Comparison of ENCODE assay signal across 23 cellular contexts in genomic region chr6:38937839-38938613, GRCh38.
DNase-seq lines count a peak whose midpoint lies in the region; ATAC-seq, FAIRE-seq and TF ChIP-seq lines count a peak whose summit lies in the region.
"Had no signal": no experiment of that assay in that cellular context is flagged by ENCODE, and none has a peak within 500 bp of the region (broad histone marks: within the 10 kb centered on the region; RNA-seq: fewer than 3 reads in every experiment).

No MANE protein-coding gene starts in this region.

- H3K4me1 ChIP-seq in HEK293 (ENCODE audit: control insufficient read depth, insufficient read depth, low read length) (no peaks in the 10 kb centered on the region; the same call in 1 of the 2 replicates), K562 (replicated peaks in 1 of 2; ENCODE audit: control insufficient read depth in 2 of 2, insufficient read depth in 2 of 2, low read length in 2 of 2) (no peaks in the 10 kb centered on the region)
- H3K4me1 ChIP-seq: A549, Caco-2 had no signal

- H3K4me1 Mint-ChIP-seq in stimulated activated naive CD8-positive, alpha-beta T cell treated with anti-CD3 and anti-CD28 coated beads, Interleukin-15, Interleukin-2, amounts not matched to agents 100 ng/mL and 50 ng/mL, for 24 hours (ENCODE audit: low read depth) = peaks cover 8% of the 10 kb centered on the region
- H3K4me1 Mint-ChIP-seq: B cell had no signal

- TF ChIP-seq CTCF in HEK293 (tag by site-specific recombination; IDR thresholded peaks at IDR 0.05) (no peak), K562 (IDR thresholded peaks at IDR 0.05 in 2 of 3, conservative IDR thresholded peaks at IDR 0.05 in 1 of 3; ENCODE audit: insufficient read depth in 2 of 3, low read depth in 1 of 3, low read length in 3 of 3) (no peak)

- H3K9ac ChIP-seq in K562 (ENCODE audit: insufficient read depth in 1 of 2, low read depth in 2 of 2, low read length in 2 of 2) = no peak overlapping the region
- H3K9ac ChIP-seq: BLaER1 treated with 17β-estradiol and CSF1 and Interleukin-3, amounts not matched to agents 10 nM and 100 nM had no signal

- no peaks in the 10 kb centered on the region for H3K9me3 ChIP-seq in HEK293 (ENCODE audit: control insufficient read depth, insufficient read depth, low read depth, low read length)
- no peaks in the 10 kb centered on the region for H3K9me3 ChIP-seq in K562 (replicated peaks; ENCODE audit: control insufficient read depth, insufficient read depth, low read depth, low read length)
- H3K9me3 ChIP-seq: A549, Caco-2 had no signal

- no TSS peak for BruUV-seq in K562 (replicated peaks; lab: Mats Ljungman, UMichigan)

- H3K4me2 ChIP-seq in K562 (ENCODE audit: insufficient read depth, low read length) = no peak overlapping the region
- H3K4me2 ChIP-seq: A549; BLaER1 treated with 17β-estradiol and CSF1 and Interleukin-3, amounts not matched to agents 10 nM and 100 nM had no signal

- H3K27ac ChIP-seq in HEK293 (ENCODE audit: extremely low read depth, low read depth, low read length) (no peak overlapping the region), K562 (ENCODE audit: extremely low read depth, low read depth, low read length) (no peak overlapping the region)
- H3K27ac ChIP-seq: 22Rv1; A549; BLaER1 treated with 17β-estradiol and CSF1 and Interleukin-3, amounts not matched to agents 10 nM and 100 nM; C4-2B had no signal

- no peak for TF ChIP-seq RAD21 in K562 (CRISPR knock-in tag; conservative IDR thresholded peaks at IDR 0.05 in 1 of 2, IDR thresholded peaks at IDR 0.05 in 1 of 2)

- H3K27me3 ChIP-seq in K562 (ENCODE audit: control insufficient read depth in 2 of 2, insufficient read depth in 2 of 2, low read length in 2 of 2) = peaks cover 28 to 41% of the 10 kb centered on the region in 2 experiments
- H3K27me3 ChIP-seq: BLaER1 treated with 17β-estradiol and CSF1 and Interleukin-3, amounts not matched to agents 10 nM and 100 nM had no signal

- 5% methylated on average over 15 of the region's 15 CpGs for WGBS in K562 (ENCODE audit: insufficient coverage, low coverage, missing lambda C conversion rate)

- H3K36me3 Mint-ChIP-seq in stimulated activated naive CD8-positive, alpha-beta T cell treated with anti-CD3 and anti-CD28 coated beads, Interleukin-15, Interleukin-2, amounts not matched to agents 100 ng/mL and 50 ng/mL, for 24 hours (ENCODE audit: low read depth) = no peaks in the 10 kb centered on the region
- H3K36me3 Mint-ChIP-seq: CD8-positive, alpha-beta T cell had no signal

- no peak for DNase-seq in stimulated activated naive CD8-positive, alpha-beta T cell treated with anti-CD3 and anti-CD28 coated beads, Interleukin-15, Interleukin-2, amounts not matched to agents 100 U/mL and 50 U/mL, for 24 hours
- DNase-seq in K562 (ENCODE audit: extremely low read depth in 1 of 4, low spot score in 3 of 4) = no peak
- DNase-seq in NCI-H345 (lab: John Stamatoyannopoulos, UW) = no peak
- no peak for DNase-seq in KBM-7
- DNase-seq: AML-193; Caco-2; Calu3; CD8-positive, alpha-beta T cell; DMS79 treated with DMSO at 0.1 percent for 48 hours; GF-D8 had no signal

- TF ChIP-seq POLR2A in K562 (conservative IDR thresholded peaks at IDR 0.05) = no peak

- H3K79me2 ChIP-seq in K562 (ENCODE audit: control insufficient read depth, insufficient read depth, low read length) = no peaks in the 10 kb centered on the region

- CTCF ChIA-PET in HEK293 (lab: Yijun Ruan, JAX) = interaction anchor here (0.7 kb wide), 1 partner anchor 315 kb away, joined by 3 read pairs; no protein-coding TSS in a partner anchor
- CTCF ChIA-PET in K562 (lab: Yijun Ruan, JAX; ENCODE audit: low intra/inter-chr PET ratio) = interaction anchor here (0.6 kb wide), 1 partner anchor 1119 kb away, joined by 3 read pairs; no protein-coding TSS in a partner anchor

- no peak overlapping the region for H3K4me3 Mint-ChIP-seq in stimulated activated naive CD8-positive, alpha-beta T cell treated with anti-CD3 and anti-CD28 coated beads, Interleukin-15, Interleukin-2, amounts not matched to agents 100 ng/mL and 50 ng/mL, for 24 hours
- H3K4me3 Mint-ChIP-seq: B cell; CD8-positive, alpha-beta T cell had no signal

- in situ Hi-C loops in K562 (cut with MboI) = no loop called here
- in situ Hi-C loops in KBM-7 (cut with MboI; ENCODE audit: low pct_unique_long_range_greater_than_20kb, low sequenced_read_pairs) = no loop called here

- H3K36me3 ChIP-seq in HEK293 (ENCODE audit: control insufficient read depth in 2 of 2, insufficient read depth in 1 of 2, low read length in 2 of 2) (no peaks in the 10 kb centered on the region), K562 (ENCODE audit: control insufficient read depth, insufficient read depth, low read length) (no peaks in the 10 kb centered on the region)
- H3K36me3 ChIP-seq: BLaER1 treated with 17β-estradiol and CSF1 and Interleukin-3, amounts not matched to agents 10 nM and 100 nM had no signal

- no peak for FAIRE-seq in K562 (lab: Jason Lieb, UNC)
- FAIRE-seq: A549, D721Med, G401.6, GM12891, GM19239 had no signal

- no peaks in the 10 kb centered on the region for H3K9me1 ChIP-seq in K562 (ENCODE audit: control insufficient read depth, insufficient read depth, low read length)

- POLR2A ChIA-PET in HEK293 (lab: Yijun Ruan, JAX) = no interaction called here
- POLR2A ChIA-PET in K562 (lab: Yijun Ruan, JAX) = no interaction called here

- ATAC-seq in stimulated activated naive CD8-positive, alpha-beta T cell treated with anti-CD3 and anti-CD28 coated beads, Interleukin-15, Interleukin-2, amounts not matched to agents 100 U/mL and 50 U/mL, for 24 hours = no peak
- peak; percentile 42 to 66 for ATAC-seq in activated CD4-positive, CD25-positive, alpha-beta regulatory T cell treated with anti-CD3 and anti-CD28 coated beads, Interleukin-2, amount 50 U/mL, for 24 hours
- no peak for ATAC-seq in K562
- no peak for ATAC-seq in HG03432 (IDR thresholded peaks at IDR 0.05; ENCODE audit: unreplicated experiment)
- ATAC-seq: A549; CD8-positive, alpha-beta T cell had no signal

- H3K27ac Mint-ChIP-seq in stimulated activated naive CD8-positive, alpha-beta T cell treated with anti-CD3 and anti-CD28 coated beads, Interleukin-15, Interleukin-2, amounts not matched to agents 100 ng/mL and 50 ng/mL, for 24 hours = peak overlapping the region; percentile 3
- H3K27ac Mint-ChIP-seq: B cell; CD8-positive, alpha-beta T cell had no signal

- no peak overlapping the region for H3K4me3 ChIP-seq in HEK293 (ENCODE audit: low read depth, low read length)
- no peak overlapping the region for H3K4me3 ChIP-seq in K562
- H3K4me3 ChIP-seq: A549; BLaER1 treated with 17β-estradiol and CSF1 and Interleukin-3, amounts not matched to agents 10 nM and 100 nM had no signal

- intact Hi-C loops in K562 (cut with micrococcal nuclease) = no loop called here

- peaks cover 5% of the 10 kb centered on the region for H3K9me3 Mint-ChIP-seq in stimulated activated naive CD8-positive, alpha-beta T cell treated with anti-CD3 and anti-CD28 coated beads, Interleukin-15, Interleukin-2, amounts not matched to agents 100 ng/mL and 50 ng/mL, for 24 hours
- H3K9me3 Mint-ChIP-seq: CD8-positive, alpha-beta T cell had no signal

- H3K27me3 Mint-ChIP-seq in stimulated activated naive CD8-positive, alpha-beta T cell treated with anti-CD3 and anti-CD28 coated beads, Interleukin-15, Interleukin-2, amounts not matched to agents 100 ng/mL and 50 ng/mL, for 24 hours = peaks cover 9% of the 10 kb centered on the region
- H3K27me3 Mint-ChIP-seq: B cell had no signal

- H4K20me1 ChIP-seq in K562 (replicated peaks; ENCODE audit: control insufficient read depth, insufficient read depth, low read length) = no peaks in the 10 kb centered on the region
- H4K20me1 ChIP-seq: BLaER1 treated with 17β-estradiol and CSF1 and Interleukin-3, amounts not matched to agents 10 nM and 100 nM had no signal

- H2AFZ ChIP-seq in K562 (ENCODE audit: low read depth, low read length) = no peak overlapping the region

- no peak for TF ChIP-seq EP300 in K562 (IDR thresholded peaks at IDR 0.05; ENCODE audit: low read length)

TF ChIP-seq in HEK293, 187 proteins besides CTCF, POLR2A, EP300 and RAD21 (continues in another document):
- TF ChIP-seq ZNF843 (tag by site-specific recombination; IDR thresholded peaks at IDR 0.05) (no peak), ZNF19 (tag by site-specific recombination; IDR thresholded peaks at IDR 0.05; ENCODE audit: low read depth) (no peak), ZNF146 (tag by site-specific recombination; IDR thresholded peaks at IDR 0.05) (peak; percentile 84)

TF ChIP-seq in K562, 482 proteins besides CTCF, POLR2A, EP300 and RAD21:
- TF ChIP-seq EHMT2 (IDR thresholded peaks at IDR 0.05) (no peak), ZNF146 (CRISPR knock-in tag; IDR thresholded peaks at IDR 0.05; ENCODE audit: unreplicated experiment) (peak; percentile 86), RBM25 (IDR thresholded peaks at IDR 0.05; ENCODE audit: low read depth, low read length, severe bottlenecking) (peak; percentile 31), SRSF3 (IDR thresholded peaks at IDR 0.05; ENCODE audit: insufficient read depth, low read length) (no peak), FOXA3 (CRISPR knock-in tag; conservative IDR thresholded peaks at IDR 0.05 in 1 of 2, IDR thresholded peaks at IDR 0.05 in 1 of 2) (no peak)
TF ChIP-seq in K562: peak in this region for 2.

Comparison
In these comparisons a context has a peak if more than half of its experiments do, and no peak if none do; other contexts are left out.
1. ATAC-seq: peak in activated CD4-positive, CD25-positive, alpha-beta regulatory T cell treated with anti-CD3 and anti-CD28 coated beads, Interleukin-2, amount 50 U/mL, for 24 hours (2 of 2); none in stimulated activated naive CD8-positive, alpha-beta T cell treated with anti-CD3 and anti-CD28 coated beads, Interleukin-15, Interleukin-2, amounts not matched to agents 100 U/mL and 50 U/mL, for 24 hours (single experiment), K562 (single experiment) and HG03432 (single experiment).